In the genomic region with DNA sequence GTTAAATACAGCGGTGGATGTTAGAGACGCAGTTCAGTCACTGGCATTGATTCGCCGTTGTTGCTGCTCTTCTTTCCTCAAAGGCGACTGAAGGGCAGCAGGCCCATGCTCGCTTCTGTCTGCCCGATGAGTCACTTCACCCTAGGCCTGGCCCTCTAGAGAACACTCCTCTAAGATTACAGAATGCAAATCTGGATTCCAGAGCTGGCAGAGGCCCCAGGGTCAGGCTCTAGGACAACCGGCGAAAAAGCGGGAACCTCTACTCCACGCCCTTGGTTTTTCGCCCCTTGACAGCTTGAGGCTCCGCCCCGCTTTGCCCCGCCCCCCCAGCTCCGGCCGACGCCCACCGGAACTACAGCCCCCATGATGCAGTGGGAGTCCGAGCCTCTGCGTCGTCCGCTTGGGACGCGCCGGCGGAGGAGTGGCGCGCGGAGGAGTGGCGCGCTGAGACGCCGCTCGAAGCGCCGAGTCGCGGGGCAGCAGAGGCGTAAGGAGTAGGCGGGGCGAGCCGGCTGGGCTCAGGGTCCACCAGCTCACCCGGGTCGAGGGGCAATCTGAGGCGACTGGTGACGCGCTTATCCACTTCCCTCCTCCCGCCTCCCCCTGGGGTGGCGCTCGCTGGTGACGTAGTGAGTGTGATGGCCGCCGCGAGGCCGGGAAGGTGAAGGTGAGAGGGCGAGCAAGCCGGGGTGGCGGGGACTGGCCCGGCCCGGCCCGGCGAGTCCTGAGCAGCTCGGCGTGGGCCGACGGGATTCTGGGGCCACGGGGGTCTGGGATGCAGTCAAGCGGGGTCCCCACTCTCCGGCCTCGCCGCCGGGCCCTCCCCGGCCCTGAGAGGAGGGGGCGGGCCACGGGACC, we compare ENCODE assay signal across 1 cellular context.
A peak's percentile ranks its signal among the peaks of the same experiment; 100 is the strongest.
TF ChIP-seq lines count a peak whose summit lies in the region.

A gene (plus strand): TSS at position 627 of the 858 bp plus-strand sequence. CDS start 8,725 bp downstream, outside the sequence.

TF ChIP-seq in HepG2, 621 proteins besides CTCF, POLR2A, EP300 and RAD21 (continued from another document and continues in another):
- TF ChIP-seq, protein P1, sequence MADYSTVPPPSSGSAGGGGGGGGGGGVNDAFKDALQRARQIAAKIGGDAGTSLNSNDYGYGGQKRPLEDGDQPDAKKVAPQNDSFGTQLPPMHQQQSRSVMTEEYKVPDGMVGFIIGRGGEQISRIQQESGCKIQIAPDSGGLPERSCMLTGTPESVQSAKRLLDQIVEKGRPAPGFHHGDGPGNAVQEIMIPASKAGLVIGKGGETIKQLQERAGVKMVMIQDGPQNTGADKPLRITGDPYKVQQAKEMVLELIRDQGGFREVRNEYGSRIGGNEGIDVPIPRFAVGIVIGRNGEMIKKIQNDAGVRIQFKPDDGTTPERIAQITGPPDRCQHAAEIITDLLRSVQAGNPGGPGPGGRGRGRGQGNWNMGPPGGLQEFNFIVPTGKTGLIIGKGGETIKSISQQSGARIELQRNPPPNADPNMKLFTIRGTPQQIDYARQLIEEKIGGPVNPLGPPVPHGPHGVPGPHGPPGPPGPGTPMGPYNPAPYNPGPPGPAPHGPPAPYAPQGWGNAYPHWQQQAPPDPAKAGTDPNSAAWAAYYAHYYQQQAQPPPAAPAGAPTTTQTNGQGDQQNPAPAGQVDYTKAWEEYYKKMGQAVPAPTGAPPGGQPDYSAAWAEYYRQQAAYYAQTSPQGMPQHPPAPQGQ (CRISPR knock-in tag; IDR thresholded peaks at IDR 0.05; ENCODE audit: borderline replicate concordance), result no peak
- peak; percentile 60 for TF ChIP-seq HOXD1 (CRISPR knock-in tag; IDR thresholded peaks at IDR 0.05)
- no peak for TF ChIP-seq JARID2 (CRISPR knock-in tag; IDR thresholded peaks at IDR 0.05; ENCODE audit: insufficient replicate concordance)
- peak; percentile 96 for TF ChIP-seq NR2C2 (CRISPR knock-in tag; IDR thresholded peaks at IDR 0.05; ENCODE audit: borderline replicate concordance)
- TF ChIP-seq KDM5B (CRISPR knock-in tag; IDR thresholded peaks at IDR 0.05; ENCODE audit: borderline replicate concordance), result peak; percentile 25; the same call in 1 of the 2 replicates
- TF ChIP-seq GZF1 (CRISPR knock-in tag; IDR thresholded peaks at IDR 0.05), result 0 out of 2 replicates have a peak, but pooled peaks have one; percentile 18
- TF ChIP-seq SKI (IDR thresholded peaks at IDR 0.05; ENCODE audit: partially characterized antibody), result peak; percentile 74
- peak; percentile 38; the same call in 1 of the 2 replicates for TF ChIP-seq ZNF441 (CRISPR knock-in tag; IDR thresholded peaks at IDR 0.05; ENCODE audit: borderline replicate concordance)
- TF ChIP-seq MXD4 (CRISPR knock-in tag; IDR thresholded peaks at IDR 0.05), result peak; percentile 76
- peak; percentile 91 for TF ChIP-seq KMT2B (CRISPR knock-in tag; IDR thresholded peaks at IDR 0.05)
- TF ChIP-seq, protein P2, sequence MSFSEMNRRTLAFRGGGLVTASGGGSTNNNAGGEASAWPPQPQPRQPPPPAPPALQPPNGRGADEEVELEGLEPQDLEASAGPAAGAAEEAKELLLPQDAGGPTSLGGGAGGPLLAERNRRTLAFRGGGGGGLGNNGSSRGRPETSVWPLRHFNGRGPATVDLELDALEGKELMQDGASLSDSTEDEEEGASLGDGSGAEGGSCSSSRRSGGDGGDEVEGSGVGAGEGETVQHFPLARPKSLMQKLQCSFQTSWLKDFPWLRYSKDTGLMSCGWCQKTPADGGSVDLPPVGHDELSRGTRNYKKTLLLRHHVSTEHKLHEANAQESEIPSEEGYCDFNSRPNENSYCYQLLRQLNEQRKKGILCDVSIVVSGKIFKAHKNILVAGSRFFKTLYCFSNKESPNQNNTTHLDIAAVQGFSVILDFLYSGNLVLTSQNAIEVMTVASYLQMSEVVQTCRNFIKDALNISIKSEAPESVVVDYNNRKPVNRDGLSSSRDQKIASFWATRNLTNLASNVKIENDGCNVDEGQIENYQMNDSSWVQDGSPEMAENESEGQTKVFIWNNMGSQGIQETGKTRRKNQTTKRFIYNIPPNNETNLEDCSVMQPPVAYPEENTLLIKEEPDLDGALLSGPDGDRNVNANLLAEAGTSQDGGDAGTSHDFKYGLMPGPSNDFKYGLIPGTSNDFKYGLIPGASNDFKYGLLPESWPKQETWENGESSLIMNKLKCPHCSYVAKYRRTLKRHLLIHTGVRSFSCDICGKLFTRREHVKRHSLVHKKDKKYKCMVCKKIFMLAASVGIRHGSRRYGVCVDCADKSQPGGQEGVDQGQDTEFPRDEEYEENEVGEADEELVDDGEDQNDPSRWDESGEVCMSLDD (CRISPR knock-in tag; IDR thresholded peaks at IDR 0.05; ENCODE audit: borderline replicate concordance), result no peak
- TF ChIP-seq MTF2 (CRISPR knock-in tag; IDR thresholded peaks at IDR 0.05; ENCODE audit: borderline replicate concordance), result no peak
- peak; percentile 86; the same call in 1 of the 2 replicates for TF ChIP-seq ZMAT3 (CRISPR knock-in tag; conservative IDR thresholded peaks at IDR 0.05)
- no peak for TF ChIP-seq NFIB (CRISPR knock-in tag; IDR thresholded peaks at IDR 0.05; ENCODE audit: borderline replicate concordance)
- no peak for TF ChIP-seq ZNF766 (CRISPR knock-in tag; IDR thresholded peaks at IDR 0.05; ENCODE audit: borderline replicate concordance)
- TF ChIP-seq ZNF720 (CRISPR knock-in tag; IDR thresholded peaks at IDR 0.05), result no peak
- TF ChIP-seq ZNF713 (CRISPR knock-in tag; IDR thresholded peaks at IDR 0.05), result no peak
- TF ChIP-seq, protein P3, sequence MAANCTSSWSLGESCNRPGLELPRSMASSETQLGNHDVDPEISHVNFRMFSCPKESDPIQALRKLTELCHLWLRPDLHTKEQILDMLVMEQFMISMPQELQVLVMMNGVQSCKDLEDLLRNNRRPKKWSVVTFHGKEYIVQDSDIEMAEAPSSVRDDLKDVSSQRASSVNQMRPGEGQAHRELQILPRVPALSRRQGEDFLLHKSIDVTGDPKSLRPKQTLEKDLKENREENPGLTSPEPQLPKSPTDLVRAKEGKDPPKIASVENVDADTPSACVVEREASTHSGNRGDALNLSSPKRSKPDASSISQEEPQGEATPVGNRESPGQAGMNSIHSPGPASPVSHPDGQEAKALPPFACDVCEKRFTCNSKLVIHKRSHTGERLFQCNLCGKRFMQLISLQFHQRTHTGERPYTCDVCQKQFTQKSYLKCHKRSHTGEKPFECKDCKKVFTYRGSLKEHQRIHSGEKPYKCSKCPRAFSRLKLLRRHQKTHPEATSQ (CRISPR knock-in tag; IDR thresholded peaks at IDR 0.05; ENCODE audit: borderline replicate concordance), result no peak
- TF ChIP-seq YEATS2 (CRISPR knock-in tag; IDR thresholded peaks at IDR 0.05; ENCODE audit: borderline replicate concordance), result peak; percentile 79; the same call in 1 of the 2 replicates
- no peak for TF ChIP-seq ZBTB7B (CRISPR knock-in tag; IDR thresholded peaks at IDR 0.05)
- no peak for TF ChIP-seq NCOA1 (CRISPR knock-in tag; IDR thresholded peaks at IDR 0.05)
- TF ChIP-seq, protein P4, sequence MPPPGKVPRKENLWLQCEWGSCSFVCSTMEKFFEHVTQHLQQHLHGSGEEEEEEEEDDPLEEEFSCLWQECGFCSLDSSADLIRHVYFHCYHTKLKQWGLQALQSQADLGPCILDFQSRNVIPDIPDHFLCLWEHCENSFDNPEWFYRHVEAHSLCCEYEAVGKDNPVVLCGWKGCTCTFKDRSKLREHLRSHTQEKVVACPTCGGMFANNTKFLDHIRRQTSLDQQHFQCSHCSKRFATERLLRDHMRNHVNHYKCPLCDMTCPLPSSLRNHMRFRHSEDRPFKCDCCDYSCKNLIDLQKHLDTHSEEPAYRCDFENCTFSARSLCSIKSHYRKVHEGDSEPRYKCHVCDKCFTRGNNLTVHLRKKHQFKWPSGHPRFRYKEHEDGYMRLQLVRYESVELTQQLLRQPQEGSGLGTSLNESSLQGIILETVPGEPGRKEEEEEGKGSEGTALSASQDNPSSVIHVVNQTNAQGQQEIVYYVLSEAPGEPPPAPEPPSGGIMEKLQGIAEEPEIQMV (CRISPR knock-in tag; IDR thresholded peaks at IDR 0.05; ENCODE audit: low read depth), result peak; percentile 84
- TF ChIP-seq NBN (conservative IDR thresholded peaks at IDR 0.05), result no peak
- TF ChIP-seq, protein P5, sequence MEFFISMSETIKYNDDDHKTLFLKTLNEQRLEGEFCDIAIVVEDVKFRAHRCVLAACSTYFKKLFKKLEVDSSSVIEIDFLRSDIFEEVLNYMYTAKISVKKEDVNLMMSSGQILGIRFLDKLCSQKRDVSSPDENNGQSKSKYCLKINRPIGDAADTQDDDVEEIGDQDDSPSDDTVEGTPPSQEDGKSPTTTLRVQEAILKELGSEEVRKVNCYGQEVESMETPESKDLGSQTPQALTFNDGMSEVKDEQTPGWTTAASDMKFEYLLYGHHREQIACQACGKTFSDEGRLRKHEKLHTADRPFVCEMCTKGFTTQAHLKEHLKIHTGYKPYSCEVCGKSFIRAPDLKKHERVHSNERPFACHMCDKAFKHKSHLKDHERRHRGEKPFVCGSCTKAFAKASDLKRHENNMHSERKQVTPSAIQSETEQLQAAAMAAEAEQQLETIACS (CRISPR knock-in tag; IDR thresholded peaks at IDR 0.05), result no peak
- peak; percentile 40; the same call in 1 of the 2 replicates for TF ChIP-seq ZNF205 (CRISPR knock-in tag; IDR thresholded peaks at IDR 0.05)
- TF ChIP-seq ZNF773 (CRISPR knock-in tag; IDR thresholded peaks at IDR 0.05; ENCODE audit: borderline replicate concordance), result no peak
- TF ChIP-seq, protein P6, sequence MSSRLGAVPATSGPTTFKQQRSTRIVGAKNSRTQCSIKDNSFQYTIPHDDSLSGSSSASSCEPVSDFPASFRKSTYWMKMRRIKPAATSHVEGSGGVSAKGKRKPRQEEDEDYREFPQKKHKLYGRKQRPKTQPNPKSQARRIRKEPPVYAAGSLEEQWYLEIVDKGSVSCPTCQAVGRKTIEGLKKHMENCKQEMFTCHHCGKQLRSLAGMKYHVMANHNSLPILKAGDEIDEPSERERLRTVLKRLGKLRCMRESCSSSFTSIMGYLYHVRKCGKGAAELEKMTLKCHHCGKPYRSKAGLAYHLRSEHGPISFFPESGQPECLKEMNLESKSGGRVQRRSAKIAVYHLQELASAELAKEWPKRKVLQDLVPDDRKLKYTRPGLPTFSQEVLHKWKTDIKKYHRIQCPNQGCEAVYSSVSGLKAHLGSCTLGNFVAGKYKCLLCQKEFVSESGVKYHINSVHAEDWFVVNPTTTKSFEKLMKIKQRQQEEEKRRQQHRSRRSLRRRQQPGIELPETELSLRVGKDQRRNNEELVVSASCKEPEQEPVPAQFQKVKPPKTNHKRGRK (CRISPR knock-in tag; IDR thresholded peaks at IDR 0.05), result no peak
- TF ChIP-seq HNRNPUL1 (IDR thresholded peaks at IDR 0.05; ENCODE audit: low read depth, low read length), result 0 out of 2 replicates have a peak, but pooled peaks have one; percentile 28
- 0 out of 2 replicates have a peak, but pooled peaks have one; percentile 65 for TF ChIP-seq ZNF235 (CRISPR knock-in tag; IDR thresholded peaks at IDR 0.05; ENCODE audit: borderline replicate concordance)
- TF ChIP-seq JUND (CRISPR knock-in tag; IDR thresholded peaks at IDR 0.05), result peak; percentile 74
- TF ChIP-seq BRD4 (CRISPR knock-in tag; IDR thresholded peaks at IDR 0.05), result no peak
- TF ChIP-seq KDM5A (IDR thresholded peaks at IDR 0.05; ENCODE audit: borderline replicate concordance, low read length), result peak; percentile 95
- TF ChIP-seq SP1 (IDR thresholded peaks at IDR 0.05), result no peak
- TF ChIP-seq SP1 (CRISPR knock-in tag; IDR thresholded peaks at IDR 0.05), result peak; percentile 89
- no peak for TF ChIP-seq ZNF382 (CRISPR knock-in tag; IDR thresholded peaks at IDR 0.05; ENCODE audit: borderline replicate concordance)
- no peak for TF ChIP-seq ZNF296 (CRISPR knock-in tag; conservative IDR thresholded peaks at IDR 0.05)
- TF ChIP-seq ZNF350 (CRISPR knock-in tag; IDR thresholded peaks at IDR 0.05; ENCODE audit: borderline replicate concordance, low read depth), result no peak; the same call in 1 of the 2 replicates
- TF ChIP-seq ARNT (IDR thresholded peaks at IDR 0.05), result no peak
- TF ChIP-seq, protein P7, sequence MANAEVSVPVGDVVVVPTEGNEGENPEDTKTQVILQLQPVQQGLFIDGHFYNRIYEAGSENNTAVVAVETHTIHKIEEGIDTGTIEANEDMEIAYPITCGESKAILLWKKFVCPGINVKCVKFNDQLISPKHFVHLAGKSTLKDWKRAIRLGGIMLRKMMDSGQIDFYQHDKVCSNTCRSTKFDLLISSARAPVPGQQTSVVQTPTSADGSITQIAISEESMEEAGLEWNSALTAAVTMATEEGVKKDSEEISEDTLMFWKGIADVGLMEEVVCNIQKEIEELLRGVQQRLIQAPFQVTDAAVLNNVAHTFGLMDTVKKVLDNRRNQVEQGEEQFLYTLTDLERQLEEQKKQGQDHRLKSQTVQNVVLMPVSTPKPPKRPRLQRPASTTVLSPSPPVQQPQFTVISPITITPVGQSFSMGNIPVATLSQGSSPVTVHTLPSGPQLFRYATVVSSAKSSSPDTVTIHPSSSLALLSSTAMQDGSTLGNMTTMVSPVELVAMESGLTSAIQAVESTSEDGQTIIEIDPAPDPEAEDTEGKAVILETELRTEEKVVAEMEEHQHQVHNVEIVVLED (CRISPR knock-in tag; IDR thresholded peaks at IDR 0.05; ENCODE audit: borderline replicate concordance), result peak; percentile 99
- TF ChIP-seq KLF16 (CRISPR knock-in tag; IDR thresholded peaks at IDR 0.05), result peak in 1 of 2 experiments; percentile 65; a peak in 1 of 4 replicates
- TF ChIP-seq YEATS4 (CRISPR knock-in tag; IDR thresholded peaks at IDR 0.05; ENCODE audit: borderline replicate concordance), result 0 out of 2 replicates have a peak, but pooled peaks have one; percentile 61
- no peak for TF ChIP-seq WIZ (CRISPR knock-in tag; IDR thresholded peaks at IDR 0.05)
- TF ChIP-seq NFYC (CRISPR knock-in tag; IDR thresholded peaks at IDR 0.05), result peak; percentile 76
- TF ChIP-seq ZZZ3 (CRISPR knock-in tag; IDR thresholded peaks at IDR 0.05; ENCODE audit: borderline replicate concordance), result no peak
- TF ChIP-seq NFRKB (IDR thresholded peaks at IDR 0.05), result 0 out of 2 replicates have a peak, but pooled peaks have one; percentile 55
- TF ChIP-seq ZNF337 (CRISPR knock-in tag; IDR thresholded peaks at IDR 0.05; ENCODE audit: borderline replicate concordance, low read depth), result no peak
- no peak; the same call in 1 of the 2 replicates for TF ChIP-seq GATAD2A (CRISPR knock-in tag; IDR thresholded peaks at IDR 0.05)
- TF ChIP-seq, protein P8, sequence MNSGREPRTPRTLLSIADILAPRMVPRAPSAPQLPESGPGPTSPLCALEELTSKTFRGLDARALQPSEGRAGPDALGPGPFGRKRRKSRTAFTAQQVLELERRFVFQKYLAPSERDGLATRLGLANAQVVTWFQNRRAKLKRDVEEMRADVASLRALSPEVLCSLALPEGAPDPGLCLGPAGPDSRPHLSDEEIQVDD (CRISPR knock-in tag; IDR thresholded peaks at IDR 0.05; ENCODE audit: borderline replicate concordance), result peak; percentile 19; the same call in 1 of the 2 replicates
- TF ChIP-seq, protein P9, sequence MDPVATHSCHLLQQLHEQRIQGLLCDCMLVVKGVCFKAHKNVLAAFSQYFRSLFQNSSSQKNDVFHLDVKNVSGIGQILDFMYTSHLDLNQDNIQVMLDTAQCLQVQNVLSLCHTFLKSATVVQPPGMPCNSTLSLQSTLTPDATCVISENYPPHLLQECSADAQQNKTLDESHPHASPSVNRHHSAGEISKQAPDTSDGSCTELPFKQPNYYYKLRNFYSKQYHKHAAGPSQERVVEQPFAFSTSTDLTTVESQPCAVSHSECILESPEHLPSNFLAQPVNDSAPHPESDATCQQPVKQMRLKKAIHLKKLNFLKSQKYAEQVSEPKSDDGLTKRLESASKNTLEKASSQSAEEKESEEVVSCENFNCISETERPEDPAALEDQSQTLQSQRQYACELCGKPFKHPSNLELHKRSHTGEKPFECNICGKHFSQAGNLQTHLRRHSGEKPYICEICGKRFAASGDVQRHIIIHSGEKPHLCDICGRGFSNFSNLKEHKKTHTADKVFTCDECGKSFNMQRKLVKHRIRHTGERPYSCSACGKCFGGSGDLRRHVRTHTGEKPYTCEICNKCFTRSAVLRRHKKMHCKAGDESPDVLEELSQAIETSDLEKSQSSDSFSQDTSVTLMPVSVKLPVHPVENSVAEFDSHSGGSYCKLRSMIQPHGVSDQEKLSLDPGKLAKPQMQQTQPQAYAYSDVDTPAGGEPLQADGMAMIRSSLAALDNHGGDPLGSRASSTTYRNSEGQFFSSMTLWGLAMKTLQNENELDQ (CRISPR knock-in tag; IDR thresholded peaks at IDR 0.05; ENCODE audit: borderline replicate concordance), result no peak
